In genomic region chr16:27698266-27698665, GRCh38 we compare ENCODE assay signal across 8 cellular contexts.
DNase-seq lines count a peak whose midpoint lies in the region; TF ChIP-seq lines count a peak whose summit lies in the region.
"Had no signal": no experiment of that assay in that cellular context is flagged by ENCODE, and none has a peak within 500 bp of the region (broad histone marks: within the 10 kb centered on the region; RNA-seq: fewer than 3 reads in every experiment).

No MANE protein-coding gene starts in this region.

- H3K9me3 ChIP-seq in neural progenitor cell (ENCODE audit: low read depth): no peaks in the 10 kb centered on the region
- H3K9me3 ChIP-seq: esophagus muscularis mucosa had no signal

- no peaks in the 10 kb centered on the region for H3F3A ChIP-seq in neural progenitor cell (ENCODE audit: low read depth)

- H3K9ac ChIP-seq in neural progenitor cell: no peak overlapping the region

- peak; percentile 13 for DNase-seq in Daoy (ENCODE audit: low read depth)
- peak; percentile 63 for DNase-seq in HuH-7 (ENCODE audit: low spot score)
- no peak for DNase-seq in brain microvascular endothelial cell
- peak; percentile 85 for DNase-seq in neural progenitor cell (ENCODE audit: low spot score)
- DNase-seq in NCI-H774 (lab: John Stamatoyannopoulos, UW): no peak
- no peak for DNase-seq in activated CD4-positive, alpha-beta memory T cell treated with anti-CD3 and anti-CD28 coated beads, Interleukin-2, amount 10 ng/mL, durations not matched to agents 7 days and 5 days
- no peak for DNase-seq in NCI-H226

- H3K27ac Mint-ChIP-seq in neural progenitor cell: no peak overlapping the region
- no peak overlapping the region for H3K27ac Mint-ChIP-seq in activated CD4-positive, alpha-beta memory T cell treated with anti-CD3 and anti-CD28 coated beads, Interleukin-2, amount 10 ng/mL, durations not matched to agents 7 days and 5 days

- peaks cover 4% of the 10 kb centered on the region for H3K4me1 ChIP-seq in neural progenitor cell
- H3K4me1 ChIP-seq: esophagus muscularis mucosa had no signal

- in situ Hi-C loops in brain microvascular endothelial cell (cut with HindIII; ENCODE audit: low pct_ligation_motif_present, low sequenced_read_pairs): no loop called here

- H3K9me3 Mint-ChIP-seq in neural progenitor cell: no peaks in the 10 kb centered on the region
- H3K9me3 Mint-ChIP-seq in activated CD4-positive, alpha-beta memory T cell treated with anti-CD3 and anti-CD28 coated beads, Interleukin-2, amount 10 ng/mL, durations not matched to agents 7 days and 5 days: no peaks in the 10 kb centered on the region

- CTCF ChIA-PET in activated CD4-positive, alpha-beta memory T cell treated with anti-CD3 and anti-CD28 coated beads, Interleukin-2, amount 10 ng/mL, durations not matched to agents 7 days and 5 days (lab: Charles Lee): interaction anchor here (1.2 to 1.6 kb wide), 2 partner anchors 61 to 168 kb away, joined by 4 to 6 read pairs; no protein-coding TSS in a partner anchor

- peaks cover 6% of the 10 kb centered on the region for H4K20me1 ChIP-seq in neural progenitor cell (ENCODE audit: low read depth)

- H3K36me3 Mint-ChIP-seq in neural progenitor cell: peaks cover 6% of the 10 kb centered on the region
- H3K36me3 Mint-ChIP-seq in activated CD4-positive, alpha-beta memory T cell treated with anti-CD3 and anti-CD28 coated beads, Interleukin-2, amount 10 ng/mL, durations not matched to agents 7 days and 5 days (ENCODE audit: low read depth): no peaks in the 10 kb centered on the region

- no peak overlapping the region for H3K4me3 Mint-ChIP-seq in neural progenitor cell
- H3K4me3 Mint-ChIP-seq in activated CD4-positive, alpha-beta memory T cell treated with anti-CD3 and anti-CD28 coated beads, Interleukin-2, amount 10 ng/mL, durations not matched to agents 7 days and 5 days: no peak overlapping the region

- TF ChIP-seq CTCF in brain microvascular endothelial cell (IDR thresholded peaks at IDR 0.05; ENCODE audit: low read depth, low read length, missing control alignments): peak; percentile 71
- TF ChIP-seq CTCF in neural progenitor cell (IDR thresholded peaks at IDR 0.05): peak; percentile 85

- no peak overlapping the region for H3K4me3 ChIP-seq in brain microvascular endothelial cell (ENCODE audit: low read depth, low read length)
- H3K4me3 ChIP-seq in neural progenitor cell: no peak overlapping the region
- H3K4me3 ChIP-seq: esophagus muscularis mucosa had no signal

- no peaks in the 10 kb centered on the region for H3K79me2 ChIP-seq in neural progenitor cell (ENCODE audit: low read depth)

- H3K27ac ChIP-seq in brain microvascular endothelial cell: no peak overlapping the region
- no peak overlapping the region for H3K27ac ChIP-seq in neural progenitor cell
- H3K27ac ChIP-seq: esophagus muscularis mucosa had no signal

- H3K27me3 ChIP-seq in brain microvascular endothelial cell (replicated peaks) (no peaks in the 10 kb centered on the region), neural progenitor cell (no peaks in the 10 kb centered on the region)
- H3K27me3 ChIP-seq: esophagus muscularis mucosa had no signal

- peak overlapping the region; percentile 35 for H3K4me2 ChIP-seq in neural progenitor cell

- POLR2A ChIA-PET in activated CD4-positive, alpha-beta memory T cell treated with anti-CD3 and anti-CD28 coated beads, Interleukin-2, amount 10 ng/mL, durations not matched to agents 7 days and 5 days (lab: Charles Lee): no interaction called here

- peaks cover 30% of the 10 kb centered on the region for H3K4me1 Mint-ChIP-seq in neural progenitor cell
- no peaks in the 10 kb centered on the region for H3K4me1 Mint-ChIP-seq in activated CD4-positive, alpha-beta memory T cell treated with anti-CD3 and anti-CD28 coated beads, Interleukin-2, amount 10 ng/mL, durations not matched to agents 7 days and 5 days

- H3K27me3 Mint-ChIP-seq in neural progenitor cell (ENCODE audit: insufficient read depth, low read depth): no peaks in the 10 kb centered on the region
- H3K27me3 Mint-ChIP-seq in activated CD4-positive, alpha-beta memory T cell treated with anti-CD3 and anti-CD28 coated beads, Interleukin-2, amount 10 ng/mL, durations not matched to agents 7 days and 5 days: no peaks in the 10 kb centered on the region

- no peak overlapping the region for H2AFZ ChIP-seq in neural progenitor cell (replicated peaks)

- H3K36me3 ChIP-seq in brain microvascular endothelial cell (replicated peaks): peaks cover 2% of the 10 kb centered on the region
- no peaks in the 10 kb centered on the region for H3K36me3 ChIP-seq in neural progenitor cell

Comparison
In these comparisons a context has a peak if more than half of its experiments do, and no peak if none do; other contexts are left out.
1. DNase-seq: peak in Daoy (single experiment), HuH-7 (single experiment) and neural progenitor cell (single experiment); none in brain microvascular endothelial cell (single experiment), NCI-H774 (single experiment), activated CD4-positive, alpha-beta memory T cell treated with anti-CD3 and anti-CD28 coated beads, Interleukin-2, amount 10 ng/mL, durations not matched to agents 7 days and 5 days (single experiment) and NCI-H226 (single experiment).